ENCODE assay signal across 7 cellular contexts in the genomic region with DNA sequence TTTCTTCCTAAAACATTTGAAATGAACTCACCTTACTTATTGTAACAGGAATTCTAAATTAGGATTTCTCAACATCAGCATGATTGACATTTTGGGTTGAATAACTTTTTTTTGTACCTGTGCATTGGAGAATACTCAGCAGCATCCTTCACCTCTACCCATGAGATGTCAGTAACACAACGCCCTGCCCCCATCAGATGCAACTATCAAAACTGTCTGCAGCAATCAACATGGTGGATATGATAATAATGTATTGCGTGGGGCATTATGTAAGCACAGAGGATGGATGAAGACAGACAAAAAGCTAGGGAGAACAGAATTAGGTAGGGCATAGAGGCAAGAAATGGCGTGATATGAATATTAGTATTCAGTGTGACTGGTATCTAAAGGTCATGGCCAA.
"Had no signal": no experiment of that assay in that cellular context is flagged by ENCODE, and none has a peak within 500 bp of the region (broad histone marks: within the 10 kb centered on the region; RNA-seq: fewer than 3 reads in every experiment).

No MANE protein-coding gene starts in this region.

- H3K36me3 ChIP-seq: HAP-1 had no signal

- H2AFZ ChIP-seq: GM23248 had no signal

- H3K9me3 ChIP-seq: HAP-1 had no signal

- H3K27ac ChIP-seq: GM23248, HL-60 had no signal

- H3K9ac ChIP-seq: GM23248 had no signal

- ATAC-seq: HCT116 had no signal

- H3K4me1 ChIP-seq: HAP-1 had no signal

- DNase-seq: GOT3, H7, KBM-7 had no signal

- H3K4me3 ChIP-seq: GM23248, HAP-1 had no signal
